21 cellular contexts compared by ENCODE assay signal in genomic region chr4:189785257-189785656, GRCh38.
DNase-seq lines count a peak whose midpoint lies in the region; ATAC-seq, FAIRE-seq and TF ChIP-seq lines count a peak whose summit lies in the region.
"Had no signal": no experiment of that assay in that cellular context is flagged by ENCODE, and none has a peak within 500 bp of the region (broad histone marks: within the 10 kb centered on the region; RNA-seq: fewer than 3 reads in every experiment).

No MANE protein-coding gene starts in this region.

- no peaks in the 10 kb centered on the region for H4K20me1 ChIP-seq in HepG2 (ENCODE audit: insufficient read depth, low read length)

- H3K4me1 Mint-ChIP-seq in WTC11, result no peaks in the 10 kb centered on the region; the same call in 1 of the 2 replicates
- H3K4me1 Mint-ChIP-seq: CD4-positive, alpha-beta memory T cell had no signal

- no peaks in the 10 kb centered on the region for H3K4me1 ChIP-seq in HepG2 (ENCODE audit: insufficient read depth, low read length)
- H3K4me1 ChIP-seq in right lobe of liver, result no peaks in the 10 kb centered on the region

- in situ Hi-C loops in HepG2 (cut with HindIII; ENCODE audit: extremely low pct_ligation_motif_present, low pct_unique_long_range_greater_than_20kb), result no loop called here

- peaks cover 87% of the 10 kb centered on the region for H3K9me3 Mint-ChIP-seq in WTC11

- POLR2A ChIA-PET in HepG2 (lab: Yijun Ruan, JAX) (interaction anchor here (1.2 kb wide), 1 partner anchor 9 kb away, joined by 3 read pairs; no protein-coding TSS in a partner anchor), WTC11 (lab: Charles Lee) (no interaction called here)

- intact Hi-C loops in HepG2 (cut with micrococcal nuclease; ENCODE audit: unreplicated experiment) (no loop called here), right lobe of liver (cut with DNase I) (no loop called here), posterior vena cava (cut with DNase I) (no loop called here)

- no peak for TF ChIP-seq RAD21 in HepG2 (CRISPR knock-in tag; IDR thresholded peaks at IDR 0.05)

- peaks cover 44% of the 10 kb centered on the region for H3K36me3 Mint-ChIP-seq in WTC11
- H3K36me3 Mint-ChIP-seq: CD4-positive, alpha-beta memory T cell had no signal

- WGBS in HepG2 (ENCODE audit: low lambda C conversion rate), result 0% methylated on average over 5 of the region's 5 CpGs
- WGBS in right lobe of liver (ENCODE audit: insufficient coverage, low coverage, low lambda C conversion rate, missing lambda C conversion rate), result no CpG with 5 or more reads among the region's 5 CpGs

- H3K4me2 ChIP-seq in HepG2 (ENCODE audit: low read depth, low read length), result no peak overlapping the region

- TF ChIP-seq CTCF in HepG2 (CRISPR knock-in tag; IDR thresholded peaks at IDR 0.05) (no peak), right lobe of liver (IDR thresholded peaks at IDR 0.05) (no peak), WTC11 (IDR thresholded peaks at IDR 0.05) (no peak)

- BruUV-seq in HepG2 (replicated peaks; lab: Mats Ljungman, UMichigan), result no TSS peak

- H3K27me3 Mint-ChIP-seq in WTC11 (ENCODE audit: low read depth), result peaks cover 7% of the 10 kb centered on the region

- no peak for TF ChIP-seq EP300 in HepG2 (IDR thresholded peaks at IDR 0.05; ENCODE audit: low read depth in 2 of 2, low read length in 2 of 2)
- no peak for TF ChIP-seq EP300 in HepG2 (CRISPR knock-in tag; IDR thresholded peaks at IDR 0.05; ENCODE audit: borderline replicate concordance)

- no peaks in the 10 kb centered on the region for H3K79me2 ChIP-seq in HepG2 (ENCODE audit: insufficient read depth, low read length)

- TF ChIP-seq POLR2A in HepG2 (IDR thresholded peaks at IDR 0.05; ENCODE audit: insufficient read depth in 1 of 2, low read depth in 2 of 2, low read length in 2 of 2) (no peak), right lobe of liver (IDR thresholded peaks at IDR 0.05) (no peak)

- CTCF ChIA-PET in HepG2 (lab: Yijun Ruan, JAX; ENCODE audit: low intra/inter-chr PET ratio, low total read pairs), result no interaction called here
- CTCF ChIA-PET in WTC11 (lab: Charles Lee), result no interaction called here

- H3K4me3 Mint-ChIP-seq in WTC11, result peak overlapping the region; percentile 22
- H3K4me3 Mint-ChIP-seq: CD4-positive, alpha-beta memory T cell; HFFc6 had no signal

- H3K4me3 ChIP-seq in HepG2 (replicated peaks in 1 of 3; ENCODE audit: insufficient read depth in 1 of 3, low read depth in 2 of 3, low read length in 3 of 3), result no peak overlapping the region
- H3K4me3 ChIP-seq in right lobe of liver, result no peak overlapping the region
- H3K4me3 ChIP-seq: GM23248 had no signal

- ATAC-seq in HepG2 (no peak), right lobe of liver (no peak), WTC11 (peak; percentile 94)
- no peak for ATAC-seq in activated CD4-positive, CD25-positive, alpha-beta regulatory T cell treated with anti-CD3 and anti-CD28 coated beads, Interleukin-2, amount 50 U/mL, for 24 hours

- no peak overlapping the region for H2AFZ ChIP-seq in HepG2 (ENCODE audit: low read length)
- H2AFZ ChIP-seq: GM23248 had no signal

- no peak overlapping the region for H3K27ac Mint-ChIP-seq in WTC11
- H3K27ac Mint-ChIP-seq: CD4-positive, alpha-beta memory T cell; HFFc6 had no signal

- no peaks in the 10 kb centered on the region for H3K36me3 ChIP-seq in HepG2 (replicated peaks in 1 of 2; ENCODE audit: control insufficient read depth in 1 of 2, insufficient read depth in 2 of 2, low read length in 2 of 2)
- H3K36me3 ChIP-seq in right lobe of liver, result no peaks in the 10 kb centered on the region

- FAIRE-seq in HepG2 (lab: Jason Lieb, UNC), result no peak
- FAIRE-seq: GM12891, GM18507 had no signal

- DNase-seq in HepG2 (ENCODE audit: low spot score), result no peak
- DNase-seq in right lobe of liver, result no peak
- peak; percentile 19 for DNase-seq in WTC11 (ENCODE audit: low spot score)
- DNase-seq in iPS-NIHi7 (ENCODE audit: extremely low spot score), result peak; percentile 68
- DNase-seq in activated CD4-positive, CD25-positive, alpha-beta regulatory T cell (lab: John Stamatoyannopoulos, UW), result no peak
- no peak for DNase-seq in nucleus accumbens (lab: John Stamatoyannopoulos, UW)
- no peak for DNase-seq in posterior vena cava (ENCODE audit: low spot score)
- DNase-seq: CD4-positive, alpha-beta memory T cell; DMS79 treated with DMSO at 0.1 percent for 48 hours; GF-D8; GM23248; HFFc6; Kasumi-1; NCI-H1105; NCI-H1694; NCI-H345; NK-92 treated with Interleukin-12 subunit alpha and Interleukin-12 subunit beta, amount 100 ng/mL, for 24 hours; OCI-M1 had no signal

- H3K27ac ChIP-seq in HepG2 (ENCODE audit: extremely low read length, insufficient read depth, low read length) (no peak overlapping the region), right lobe of liver (no peak overlapping the region)
- H3K27ac ChIP-seq: GM23248 had no signal

- no peak overlapping the region for H3K9ac ChIP-seq in HepG2 (ENCODE audit: insufficient read depth, low read depth, low read length)
- H3K9ac ChIP-seq: GM23248 had no signal

- H3K9me3 ChIP-seq in HepG2 (ENCODE audit: low read length), result no peaks in the 10 kb centered on the region
- no peaks in the 10 kb centered on the region for H3K9me3 ChIP-seq in right lobe of liver

- H3K27me3 ChIP-seq in HepG2 (ENCODE audit: control insufficient read depth in 1 of 2, insufficient read depth in 2 of 2, low read length in 2 of 2) (peaks cover 0 to 15% of the 10 kb centered on the region in 2 experiments; a peak in 1 of 5 replicates), right lobe of liver (no peaks in the 10 kb centered on the region)

TF ChIP-seq in HepG2, 621 proteins besides CTCF, POLR2A, EP300 and RAD21:
- TF ChIP-seq THAP11 (CRISPR knock-in tag; IDR thresholded peaks at IDR 0.05) (0 out of 2 replicates have a peak, but pooled peaks have one; percentile 21), ZBED4 (CRISPR knock-in tag; IDR thresholded peaks at IDR 0.05; ENCODE audit: borderline replicate concordance) (no peak)

TF ChIP-seq in WTC11, 78 proteins besides CTCF, POLR2A, EP300 and RAD21 (continues in another document):
- TF ChIP-seq ZNF532 (CRISPR knock-in tag; IDR thresholded peaks at IDR 0.05; ENCODE audit: borderline replicate concordance), result no peak
- no peak for TF ChIP-seq FOXP1 (CRISPR knock-in tag; IDR thresholded peaks at IDR 0.05; ENCODE audit: borderline replicate concordance)
- TF ChIP-seq USF2 (CRISPR knock-in tag; IDR thresholded peaks at IDR 0.05), result no peak
- no peak for TF ChIP-seq ZNF121 (CRISPR knock-in tag; IDR thresholded peaks at IDR 0.05)
- TF ChIP-seq SMAD3 (CRISPR knock-in tag; IDR thresholded peaks at IDR 0.05; ENCODE audit: borderline replicate concordance), result no peak
- TF ChIP-seq ZNF425 (CRISPR knock-in tag; conservative IDR thresholded peaks at IDR 0.05), result no peak
- no peak for TF ChIP-seq NR2C2 (CRISPR knock-in tag; IDR thresholded peaks at IDR 0.05)
- TF ChIP-seq NFATC4 (CRISPR knock-in tag; IDR thresholded peaks at IDR 0.05), result no peak

Comparison
In these comparisons a context has a peak if more than half of its experiments do, and no peak if none do; other contexts are left out.
1. DNase-seq: peak in WTC11 (single experiment) and iPS-NIHi7 (single experiment); none in HepG2 (single experiment), right lobe of liver (0 of 3), activated CD4-positive, CD25-positive, alpha-beta regulatory T cell (0 of 4), nucleus accumbens (0 of 56) and posterior vena cava (single experiment).